1 cellular context compared by ENCODE assay signal in genomic region chr20:32288225-32288849, GRCh38.
TF ChIP-seq lines count a peak whose summit lies in the region.

No MANE protein-coding gene starts in this region.

TF ChIP-seq in HepG2, 621 proteins besides CTCF, POLR2A, EP300 and RAD21 (continued from another document and continues in another):
- TF ChIP-seq HIC2 (CRISPR knock-in tag; IDR thresholded peaks at IDR 0.05; ENCODE audit: low read depth) (no peak), ZNF577 (CRISPR knock-in tag; IDR thresholded peaks at IDR 0.05; ENCODE audit: borderline replicate concordance, low read depth) (no peak), SRY (CRISPR knock-in tag; IDR thresholded peaks at IDR 0.05) (no peak), HMG20A (CRISPR knock-in tag; IDR thresholded peaks at IDR 0.05; ENCODE audit: borderline replicate concordance) (peak; percentile 66; the same call in 1 of the 2 replicates), RARG (CRISPR knock-in tag; IDR thresholded peaks at IDR 0.05; ENCODE audit: low read depth) (no peak), ZNF616 (CRISPR knock-in tag; IDR thresholded peaks at IDR 0.05; ENCODE audit: low read depth) (no peak), AGO2 (optimal IDR thresholded peaks at IDR 0.05; ENCODE audit: low read depth, low read length) (no peak), NCOA2 (CRISPR knock-in tag; IDR thresholded peaks at IDR 0.05) (peak; percentile 88), HNRNPH1 (optimal IDR thresholded peaks at IDR 0.05; ENCODE audit: low read depth, low read length) (no peak), HOXA5 (CRISPR knock-in tag; IDR thresholded peaks at IDR 0.05) (peak; percentile 88), ASH2L (IDR thresholded peaks at IDR 0.05; ENCODE audit: insufficient read length, low read depth, low read length) (no peak), U2AF1 (optimal IDR thresholded peaks at IDR 0.05; ENCODE audit: low read depth, low read length) (no peak), RELA (CRISPR knock-in tag; IDR thresholded peaks at IDR 0.05) (no peak), ZNF549 (CRISPR knock-in tag; IDR thresholded peaks at IDR 0.05) (0 out of 2 replicates have a peak, but pooled peaks have one; percentile 34), ARID4A (CRISPR knock-in tag; IDR thresholded peaks at IDR 0.05; ENCODE audit: borderline replicate concordance) (no peak), DR1 (CRISPR knock-in tag; IDR thresholded peaks at IDR 0.05) (no peak), HOXD1 (CRISPR knock-in tag; IDR thresholded peaks at IDR 0.05) (peak; percentile 83; the same call in 1 of the 2 replicates), ZNF550 (CRISPR knock-in tag; IDR thresholded peaks at IDR 0.05; ENCODE audit: borderline replicate concordance) (no peak), ZNF275 (CRISPR knock-in tag; IDR thresholded peaks at IDR 0.05; ENCODE audit: borderline replicate concordance) (peak; percentile 58; the same call in 1 of the 2 replicates), ZNF33A (CRISPR knock-in tag; IDR thresholded peaks at IDR 0.05; ENCODE audit: borderline replicate concordance) (no peak), ZFAT (CRISPR knock-in tag; conservative IDR thresholded peaks at IDR 0.05) (no peak), TEAD2 (CRISPR knock-in tag; IDR thresholded peaks at IDR 0.05) (0 out of 2 replicates have a peak, but pooled peaks have one; percentile 45), SP140L (CRISPR knock-in tag; IDR thresholded peaks at IDR 0.05; ENCODE audit: borderline replicate concordance) (no peak), ZNF232 (CRISPR knock-in tag; IDR thresholded peaks at IDR 0.05; ENCODE audit: borderline replicate concordance) (peak; percentile 82; the same call in 1 of the 2 replicates), ZNF329 (CRISPR knock-in tag; IDR thresholded peaks at IDR 0.05; ENCODE audit: low read depth) (no peak), MED13 (CRISPR knock-in tag; IDR thresholded peaks at IDR 0.05) (peak; percentile 52; the same call in 1 of the 2 replicates), NFKBIZ (CRISPR knock-in tag; IDR thresholded peaks at IDR 0.05) (peak; percentile 37; the same call in 1 of the 2 replicates), CREM (IDR thresholded peaks at IDR 0.05) (peak; percentile 41; the same call in 1 of the 2 replicates), CREM (CRISPR knock-in tag; IDR thresholded peaks at IDR 0.05) (no peak), ZC3H4 (CRISPR knock-in tag; IDR thresholded peaks at IDR 0.05; ENCODE audit: borderline replicate concordance) (no peak), SETDB1 (CRISPR knock-in tag; IDR thresholded peaks at IDR 0.05; ENCODE audit: borderline replicate concordance) (no peak), ZSCAN30 (CRISPR knock-in tag; IDR thresholded peaks at IDR 0.05) (no peak), ZBTB33 (CRISPR knock-in tag; IDR thresholded peaks at IDR 0.05) (peak; percentile 91), SOX13 (IDR thresholded peaks at IDR 0.05) (peak; percentile 56), SOX13 (CRISPR knock-in tag; conservative IDR thresholded peaks at IDR 0.05 in 1 of 2, IDR thresholded peaks at IDR 0.05 in 1 of 2) (peak in 1 of 2 experiments; percentile 88; a peak in 2 of 4 replicates), TGIF2 (CRISPR knock-in tag; IDR thresholded peaks at IDR 0.05) (no peak), ZSCAN9 (CRISPR knock-in tag; IDR thresholded peaks at IDR 0.05; ENCODE audit: borderline replicate concordance) (peak; percentile 71; the same call in 1 of the 2 replicates), ARID5B (CRISPR knock-in tag; IDR thresholded peaks at IDR 0.05) (peak; percentile 94), WIZ (CRISPR knock-in tag; IDR thresholded peaks at IDR 0.05) (no peak), ZNF235 (CRISPR knock-in tag; IDR thresholded peaks at IDR 0.05; ENCODE audit: borderline replicate concordance) (no peak), ZNF556 (CRISPR knock-in tag; IDR thresholded peaks at IDR 0.05; ENCODE audit: borderline replicate concordance) (no peak), ZNF563 (CRISPR knock-in tag; IDR thresholded peaks at IDR 0.05) (no peak), ZNF260 (CRISPR knock-in tag; IDR thresholded peaks at IDR 0.05; ENCODE audit: borderline replicate concordance, low read depth) (no peak)
- TF ChIP-seq, protein P1, sequence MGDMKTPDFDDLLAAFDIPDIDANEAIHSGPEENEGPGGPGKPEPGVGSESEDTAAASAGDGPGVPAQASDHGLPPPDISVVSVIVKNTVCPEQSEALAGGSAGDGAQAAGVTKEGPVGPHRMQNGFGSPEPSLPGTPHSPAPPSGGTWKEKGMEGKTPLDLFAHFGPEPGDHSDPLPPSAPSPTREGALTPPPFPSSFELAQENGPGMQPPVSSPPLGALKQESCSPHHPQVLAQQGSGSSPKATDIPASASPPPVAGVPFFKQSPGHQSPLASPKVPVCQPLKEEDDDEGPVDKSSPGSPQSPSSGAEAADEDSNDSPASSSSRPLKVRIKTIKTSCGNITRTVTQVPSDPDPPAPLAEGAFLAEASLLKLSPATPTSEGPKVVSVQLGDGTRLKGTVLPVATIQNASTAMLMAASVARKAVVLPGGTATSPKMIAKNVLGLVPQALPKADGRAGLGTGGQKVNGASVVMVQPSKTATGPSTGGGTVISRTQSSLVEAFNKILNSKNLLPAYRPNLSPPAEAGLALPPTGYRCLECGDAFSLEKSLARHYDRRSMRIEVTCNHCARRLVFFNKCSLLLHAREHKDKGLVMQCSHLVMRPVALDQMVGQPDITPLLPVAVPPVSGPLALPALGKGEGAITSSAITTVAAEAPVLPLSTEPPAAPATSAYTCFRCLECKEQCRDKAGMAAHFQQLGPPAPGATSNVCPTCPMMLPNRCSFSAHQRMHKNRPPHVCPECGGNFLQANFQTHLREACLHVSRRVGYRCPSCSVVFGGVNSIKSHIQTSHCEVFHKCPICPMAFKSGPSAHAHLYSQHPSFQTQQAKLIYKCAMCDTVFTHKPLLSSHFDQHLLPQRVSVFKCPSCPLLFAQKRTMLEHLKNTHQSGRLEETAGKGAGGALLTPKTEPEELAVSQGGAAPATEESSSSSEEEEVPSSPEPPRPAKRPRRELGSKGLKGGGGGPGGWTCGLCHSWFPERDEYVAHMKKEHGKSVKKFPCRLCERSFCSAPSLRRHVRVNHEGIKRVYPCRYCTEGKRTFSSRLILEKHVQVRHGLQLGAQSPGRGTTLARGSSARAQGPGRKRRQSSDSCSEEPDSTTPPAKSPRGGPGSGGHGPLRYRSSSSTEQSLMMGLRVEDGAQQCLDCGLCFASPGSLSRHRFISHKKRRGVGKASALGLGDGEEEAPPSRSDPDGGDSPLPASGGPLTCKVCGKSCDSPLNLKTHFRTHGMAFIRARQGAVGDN (CRISPR knock-in tag; IDR thresholded peaks at IDR 0.05): no peak
- TF ChIP-seq, protein P2, sequence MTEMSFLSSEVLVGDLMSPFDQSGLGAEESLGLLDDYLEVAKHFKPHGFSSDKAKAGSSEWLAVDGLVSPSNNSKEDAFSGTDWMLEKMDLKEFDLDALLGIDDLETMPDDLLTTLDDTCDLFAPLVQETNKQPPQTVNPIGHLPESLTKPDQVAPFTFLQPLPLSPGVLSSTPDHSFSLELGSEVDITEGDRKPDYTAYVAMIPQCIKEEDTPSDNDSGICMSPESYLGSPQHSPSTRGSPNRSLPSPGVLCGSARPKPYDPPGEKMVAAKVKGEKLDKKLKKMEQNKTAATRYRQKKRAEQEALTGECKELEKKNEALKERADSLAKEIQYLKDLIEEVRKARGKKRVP (CRISPR knock-in tag; IDR thresholded peaks at IDR 0.05): peak in 1 of 2 experiments; percentile 74; a peak in 2 of 4 replicates
- TF ChIP-seq, protein P3, sequence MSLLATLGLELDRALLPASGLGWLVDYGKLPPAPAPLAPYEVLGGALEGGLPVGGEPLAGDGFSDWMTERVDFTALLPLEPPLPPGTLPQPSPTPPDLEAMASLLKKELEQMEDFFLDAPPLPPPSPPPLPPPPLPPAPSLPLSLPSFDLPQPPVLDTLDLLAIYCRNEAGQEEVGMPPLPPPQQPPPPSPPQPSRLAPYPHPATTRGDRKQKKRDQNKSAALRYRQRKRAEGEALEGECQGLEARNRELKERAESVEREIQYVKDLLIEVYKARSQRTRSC (CRISPR knock-in tag; IDR thresholded peaks at IDR 0.05; ENCODE audit: low read depth): no peak
